19 cellular contexts compared by ENCODE assay signal in genomic region chr3:170480111-170480510, GRCh38.
"Had no signal": no experiment of that assay in that cellular context is flagged by ENCODE, and none has a peak within 500 bp of the region (broad histone marks: within the 10 kb centered on the region; RNA-seq: fewer than 3 reads in every experiment).

No MANE protein-coding gene starts in this region.

- H3K27ac ChIP-seq: coronary artery, neutrophil, psoas muscle, right lobe of liver, testis, tibial nerve had no signal

- H3K4me1 ChIP-seq: psoas muscle, right lobe of liver, tibial nerve had no signal

- DNase-seq: effector CD8-positive, alpha-beta T cell; foreskin melanocyte; head of caudate nucleus; hippocampal formation; left colon; left ventricle myocardium superior; mammary epithelial cell; naive thymus-derived CD4-positive, alpha-beta T cell; nephron progenitor cell; psoas muscle; retina; right lobe of liver; stimulated activated CD4-positive, alpha-beta T cell treated with anti-CD3 and anti-CD28 coated beads, Interleukin-4, amount 100 ng/mL, for 1 hour; stimulated activated CD8-positive, alpha-beta memory T cell treated with anti-CD3 and anti-CD28 coated beads, Interleukin-4, amount 100 ng/mL, for 48 hours; stimulated activated naive CD8-positive, alpha-beta T cell treated with anti-CD3 and anti-CD28 coated beads, Interleukin-15, Interleukin-2, amounts not matched to agents 100 U/mL and 50 U/mL, for 24 hours; testis had no signal

- H3K9me3 ChIP-seq: neutrophil, psoas muscle, right lobe of liver, testis, tibial nerve had no signal

- H3K27me3 ChIP-seq: right lobe of liver, testis, tibial nerve had no signal

- H3K36me3 ChIP-seq: neutrophil, right lobe of liver, tibial nerve had no signal

- H3K4me3 ChIP-seq: coronary artery, psoas muscle, right lobe of liver, testis, tibial nerve had no signal
